In genomic region chr22:24483966-24484545, GRCh38 we compare ENCODE assay signal across 10 cellular contexts. TPM values are rescaled to one million over a fixed set of nuclear protein-coding genes. Genes with fewer than 3 reads are reported as not detected.
"Had no signal": no experiment of that assay in that cellular context is flagged by ENCODE, and none has a peak within 500 bp of the region (broad histone marks: within the 10 kb centered on the region; RNA-seq: fewer than 3 reads in every experiment).

No MANE protein-coding gene starts in this region.

- H2AFZ ChIP-seq: hepatocyte had no signal

- H3K4me3 ChIP-seq: gastroesophageal sphincter, hepatocyte had no signal

- H3K36me3 ChIP-seq: gastroesophageal sphincter had no signal

- DNase-seq: activated effector memory CD4-positive, alpha-beta T cell treated with Interleukin-2 at 50 U/mL for 16 hours; caudate nucleus; effector memory CD4-positive, alpha-beta T cell; retina had no signal

- H3K27ac ChIP-seq: epithelial cell of prostate, gastroesophageal sphincter, hepatocyte had no signal

- H3K27me3 ChIP-seq: gastroesophageal sphincter, hepatocyte had no signal

- H3K9me3 ChIP-seq: gastroesophageal sphincter had no signal

- ATAC-seq: activated CD4-positive, CD25-positive, alpha-beta regulatory T cell treated with anti-CD3 and anti-CD28 coated beads, Interleukin-2, amount 50 U/mL, for 24 hours; gastroesophageal sphincter; stimulated activated effector memory CD8-positive, alpha-beta T cell treated with anti-CD3 and anti-CD28 coated beads, Interleukin-12 subunit alpha, Interleukin-12 subunit beta, amount 100 ng/mL, for 72 hours had no signal

- H3K4me2 ChIP-seq: hepatocyte had no signal

- H3K79me2 ChIP-seq: hepatocyte had no signal

RNA-seq across cellular contexts. Expression of gene UPB1, which starts 11.1 kb away (rescaled TPM):
- total RNA-seq: kidney epithelial cell had no signal
